Comparison of ENCODE assay signal across 9 cellular contexts in the genomic region with DNA sequence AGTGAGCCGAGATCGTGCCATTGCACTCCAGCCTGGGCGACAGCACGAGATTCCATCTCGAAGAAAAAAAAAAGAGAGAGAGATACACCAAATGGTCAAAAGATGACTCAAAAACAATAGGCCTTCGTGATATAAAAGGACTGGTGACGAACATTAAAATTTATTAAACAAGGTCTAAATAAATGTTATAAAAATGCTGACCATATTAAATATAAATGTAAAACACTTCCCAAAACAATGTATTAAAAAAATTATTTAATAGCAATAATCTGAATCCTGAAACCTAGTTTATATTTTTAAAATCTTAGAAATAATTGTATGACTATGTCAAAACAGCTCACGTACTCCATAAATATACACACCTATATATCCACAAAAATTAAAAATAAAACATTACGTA.
"Had no signal": no experiment of that assay in that cellular context is flagged by ENCODE, and none has a peak within 500 bp of the region (broad histone marks: within the 10 kb centered on the region; RNA-seq: fewer than 3 reads in every experiment).

No MANE protein-coding gene starts in this region.

- DNase-seq: GM23248, H9, HCEC 1CT, IMR-90, KBM-7 had no signal

- H3K27ac Mint-ChIP-seq: H9 had no signal

- H3K27ac ChIP-seq: GM23248, KMS-11 had no signal

- H3K9me3 Mint-ChIP-seq: H9 had no signal

- H3K4me3 ChIP-seq: GM23248 had no signal

- FAIRE-seq: H1, H54, HTR-8/SVneo had no signal

- H2AFZ ChIP-seq: GM23248 had no signal

- H3K4me3 Mint-ChIP-seq: H9 had no signal

- H3K4me2 ChIP-seq: KMS-11 had no signal
